In the genomic region with DNA sequence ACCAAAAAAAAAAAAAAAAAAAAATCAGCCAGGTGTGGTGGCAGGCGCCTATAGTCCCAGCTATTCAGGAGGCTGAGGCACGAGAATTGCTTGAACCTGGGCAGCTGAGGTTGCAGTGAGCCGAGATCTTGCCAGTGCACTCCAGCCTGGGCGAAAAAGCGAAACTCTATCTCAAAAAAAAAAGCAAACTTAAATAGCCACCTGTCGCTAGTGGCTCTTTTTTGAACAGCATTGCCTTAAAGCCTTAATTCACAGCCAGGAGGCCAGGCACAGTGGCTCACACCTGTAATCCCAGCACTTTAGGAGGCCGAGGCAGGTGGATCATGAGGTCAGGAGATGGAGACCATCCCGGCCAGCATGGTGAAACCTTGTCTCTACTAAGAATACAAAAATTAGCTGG, we compare ENCODE assay signal across 3 cellular contexts. TPM values are rescaled to one million over a fixed set of nuclear protein-coding genes. Genes with fewer than 3 reads are reported as not detected.
A peak's percentile ranks its signal among the peaks of the same experiment; 100 is the strongest.
DNase-seq lines count a peak whose midpoint lies in the region; ATAC-seq and TF ChIP-seq lines count a peak whose summit lies in the region.
"Not testable (repeated sequence)": the region's sequence is repeated elsewhere in the genome, so short reads cannot be mapped to it uniquely, and the experiment has no call there.

No MANE protein-coding gene starts in this region.

- CTCF ChIA-PET in HEK293 (lab: Yijun Ruan, JAX): interaction anchor here (0.6 to 1.1 kb wide), 3 partner anchors 17 to 113 kb away, joined by 3 to 5 read pairs (median 4); no protein-coding TSS in a partner anchor

- H3K36me3 ChIP-seq in HEK293 (ENCODE audit: control insufficient read depth in 2 of 2, insufficient read depth in 1 of 2, low read length in 2 of 2): peaks cover 13 to 59% of the 10 kb centered on the region in 2 experiments; a peak in 2 of 3 replicates

- not testable (repeated sequence) for ATAC-seq in Right ventricle myocardium inferior

- POLR2A ChIA-PET in HEK293 (lab: Yijun Ruan, JAX): interaction anchor here (0.6 to 1.4 kb wide), 2 partner anchors 14 to 258 kb away, joined by 3 to 4 read pairs; no protein-coding TSS in a partner anchor

- intact Hi-C loops in Right ventricle myocardium inferior (cut with DNase I): not testable (repeated sequence)

- not testable (repeated sequence) for H3K4me3 ChIP-seq in HEK293 (ENCODE audit: low read depth, low read length)

- H3K4me1 ChIP-seq in HEK293 (ENCODE audit: control insufficient read depth, insufficient read depth, low read length): not testable (repeated sequence)

- DNase-seq in NCI-H2171 treated with DMSO at 0.1 percent for 48 hours (lab: John Stamatoyannopoulos, UW) (peak; percentile 23), Right ventricle myocardium inferior (ENCODE audit: missing footprints) (peak; percentile 17)

- H3K9me3 ChIP-seq in HEK293 (ENCODE audit: control insufficient read depth, insufficient read depth, low read depth, low read length): not testable (repeated sequence)

- TF ChIP-seq CTCF in HEK293 (tag by site-specific recombination; IDR thresholded peaks at IDR 0.05): not testable (repeated sequence)

- H3K27ac ChIP-seq in HEK293 (ENCODE audit: extremely low read depth, low read depth, low read length): not testable (repeated sequence)

TF ChIP-seq in HEK293, 187 proteins besides CTCF, POLR2A, EP300 and RAD21:
- TF ChIP-seq SCRT2 (tag by site-specific recombination; IDR thresholded peaks at IDR 0.05): peak; percentile 80
- TF ChIP-seq SCRT1 (tag by site-specific recombination; IDR thresholded peaks at IDR 0.05; ENCODE audit: borderline replicate concordance): peak; percentile 70; the same call in 1 of the 2 replicates

RNA-seq across cellular contexts. Expression of a gene that starts 4.1 kb away (rescaled TPM):
- total RNA-seq in Right ventricle myocardium inferior: 6.1 TPM

RNA-seq across cellular contexts. Expression of a gene that starts 5.1 kb away (rescaled TPM):
- 39.1 TPM for total RNA-seq in Right ventricle myocardium inferior

RNA-seq across cellular contexts. Expression of a gene that starts 5.1 kb away (rescaled TPM):
- 4.1 TPM for total RNA-seq in Right ventricle myocardium inferior
